Comparison of ENCODE assay signal across 8 cellular contexts in genomic region chr6:164109770-164110140, GRCh38.
DNase-seq lines count a peak whose midpoint lies in the region; ATAC-seq and TF ChIP-seq lines count a peak whose summit lies in the region.

No MANE protein-coding gene starts in this region.

- no peaks in the 10 kb centered on the region for H3K79me1 ChIP-seq in neuronal stem cell (ENCODE audit: low read depth, low read length)

- no peak overlapping the region for H2BK12ac ChIP-seq in neuronal stem cell (ENCODE audit: low read length)

- POLR2A ChIA-PET in PC-9 (lab: Charles Lee; ENCODE audit: unreplicated experiment) = no interaction called here

- H4K20me1 ChIP-seq in PC-9 (ENCODE audit: insufficient read depth) = no peaks in the 10 kb centered on the region

- H4K91ac ChIP-seq in neuronal stem cell (ENCODE audit: low read depth, low read length, poor library complexity) = no peak overlapping the region

- no peak overlapping the region for H2AK5ac ChIP-seq in neuronal stem cell (ENCODE audit: low read depth, low read length)

- ATAC-seq in activated CD4-positive, CD25-positive, alpha-beta regulatory T cell treated with anti-CD3 and anti-CD28 coated beads, Interleukin-2, amount 50 U/mL, for 24 hours = no peak

- intact Hi-C loops in PC-9 (cut with micrococcal nuclease; ENCODE audit: unreplicated experiment) (loop anchor here (10.0 kb wide), 1 partner anchor 935 kb away; no protein-coding TSS in a partner anchor), prostate gland (cut with DNase I) (no loop called here)

- H3K79me2 ChIP-seq in PC-9 (ENCODE audit: low read depth) = no peaks in the 10 kb centered on the region

- no peak overlapping the region for H4K8ac ChIP-seq in neuronal stem cell (ENCODE audit: low read depth, low read length)

- H3K27ac ChIP-seq in PC-9 (no peak overlapping the region), prostate gland (no peak overlapping the region), neuronal stem cell (replicated peaks; ENCODE audit: low read length) (no peak overlapping the region)

- H3K4me2 ChIP-seq in PC-9 = no peak overlapping the region
- H3K4me2 ChIP-seq in neuronal stem cell (ENCODE audit: insufficient read depth, low read length, poor library complexity, severe bottlenecking) = no peak overlapping the region

- H3K9me2 ChIP-seq in PC-9 (ENCODE audit: insufficient read depth) = no peaks in the 10 kb centered on the region

- peaks cover 42% of the 10 kb centered on the region for H3K27me3 ChIP-seq in PC-9 (ENCODE audit: insufficient read depth, low read depth)
- H3K27me3 ChIP-seq in prostate gland (replicated peaks; ENCODE audit: insufficient read depth) = no peaks in the 10 kb centered on the region
- no peaks in the 10 kb centered on the region for H3K27me3 ChIP-seq in neuronal stem cell (ENCODE audit: control insufficient read depth in 3 of 3, insufficient read depth in 3 of 3, low read depth in 1 of 3, low read length in 3 of 3)

- no peak overlapping the region for H3K23ac ChIP-seq in neuronal stem cell (ENCODE audit: low read depth, low read length, poor library complexity)

- DNase-seq in PC-9 (no peak), fibroblast of mammary gland (ENCODE audit: low read depth) (no peak), prostate gland (ENCODE audit: low spot score) (no peak), neuronal stem cell (ENCODE audit: low spot score) (no peak)
- DNase-seq in stimulated activated CD8-positive, alpha-beta memory T cell treated with anti-CD3 and anti-CD28 coated beads, Interleukin-4, amount 100 ng/mL, for 48 hours = no peak
- DNase-seq in activated CD8-positive, alpha-beta memory T cell treated with anti-CD3 and anti-CD28 coated beads for 24 hours = no peak

- H3K18ac ChIP-seq in neuronal stem cell (ENCODE audit: low read length) = no peak overlapping the region

- no peaks in the 10 kb centered on the region for H3K9me3 ChIP-seq in PC-9 (ENCODE audit: insufficient read depth, low read depth)
- H3K9me3 ChIP-seq in prostate gland = no peaks in the 10 kb centered on the region
- peaks cover 2 to 23% of the 10 kb centered on the region in 2 donors for H3K9me3 ChIP-seq in neuronal stem cell (replicated peaks in 1 of 2; ENCODE audit: control insufficient read depth in 2 of 2, insufficient read depth in 1 of 2, low read depth in 1 of 2, low read length in 2 of 2)

- no TSS peak for BruUV-seq in PC-9 (replicated peaks; lab: Mats Ljungman, UMichigan)

- H3K4me3 ChIP-seq in GM12875 (ENCODE audit: low read depth, low read length) (no peak overlapping the region), PC-9 (no peak overlapping the region), fibroblast of mammary gland (ENCODE audit: control insufficient read depth, low read depth, low read length) (no peak overlapping the region), prostate gland (no peak overlapping the region), neuronal stem cell (ENCODE audit: low read length in 2 of 2) (no peak overlapping the region)

- H2AFZ ChIP-seq in PC-9 = no peak overlapping the region
- H2AFZ ChIP-seq in neuronal stem cell (ENCODE audit: low read length) = no peak overlapping the region

- no peaks in the 10 kb centered on the region for H3F3A ChIP-seq in PC-9 (ENCODE audit: insufficient read depth, low read depth)

- no peak overlapping the region for H3K4ac ChIP-seq in neuronal stem cell (ENCODE audit: low read length)

- no peak overlapping the region for H3K14ac ChIP-seq in neuronal stem cell (ENCODE audit: low read length)

- TF ChIP-seq CTCF in GM12875 (IDR thresholded peaks at IDR 0.05; ENCODE audit: borderline replicate concordance, insufficient read depth, low read depth, low read length) (peak; percentile 20; the same call in 1 of the 2 replicates), PC-9 (conservative IDR thresholded peaks at IDR 0.05) (peak; percentile 57), fibroblast of mammary gland (conservative IDR thresholded peaks at IDR 0.05; ENCODE audit: control insufficient read depth, insufficient read depth, low read depth, low read length) (peak; percentile 39), prostate gland (IDR thresholded peaks at IDR 0.05) (peak; percentile 28 to 49 (median 32))

- no peak overlapping the region for H2BK5ac ChIP-seq in neuronal stem cell (ENCODE audit: low read length)

- H3K9ac ChIP-seq in neuronal stem cell (ENCODE audit: low read depth, low read length, poor library complexity) = no peak overlapping the region

- H2BK15ac ChIP-seq in neuronal stem cell (ENCODE audit: low read length) = no peak overlapping the region

- H3K4me1 ChIP-seq in PC-9 (replicated peaks; ENCODE audit: insufficient read depth) (no peaks in the 10 kb centered on the region), prostate gland (replicated peaks) (no peaks in the 10 kb centered on the region), neuronal stem cell (ENCODE audit: control insufficient read depth in 2 of 2, insufficient read depth in 1 of 2, low read depth in 1 of 2, low read length in 2 of 2) (peaks cover 0 to 7% of the 10 kb centered on the region in 2 donors)

- CTCF ChIA-PET in PC-9 (lab: Charles Lee) = no interaction called here

- H2BK120ac ChIP-seq in neuronal stem cell (ENCODE audit: low read depth, low read length) = no peak overlapping the region

- 45% methylated on average over 6 of the region's 6 CpGs for WGBS in prostate gland
- no CpG with 5 or more reads among the region's 6 CpGs for WGBS in neuronal stem cell (ENCODE audit: extremely low coverage in 2 of 2, insufficient read length in 2 of 2, insufficient replicate concordance in 1 of 2), 2 donors

- TF ChIP-seq POLR2A in prostate gland (IDR thresholded peaks at IDR 0.05) = no peak

- H3K36me3 ChIP-seq in PC-9 (ENCODE audit: low read depth) (no peaks in the 10 kb centered on the region), prostate gland (no peaks in the 10 kb centered on the region), neuronal stem cell (replicated peaks in 1 of 2; ENCODE audit: control insufficient read depth in 2 of 2, insufficient read depth in 2 of 2, low read length in 2 of 2) (no peaks in the 10 kb centered on the region)
